In genomic region chr20:33674294-33675126, GRCh38 we compare ENCODE assay signal across 2 cellular contexts.
A peak's percentile ranks its signal among the peaks of the same experiment; 100 is the strongest.
TF ChIP-seq lines count a peak whose summit lies in the region.

Gene NECAB3, minus strand, starts transcription at chr20:33674428. Its CDS starts 76 bp downstream, at chr20:33674352.

TF ChIP-seq in GM23338, 12 proteins besides CTCF, POLR2A, EP300 and RAD21 (continued from another document):
- no peak for TF ChIP-seq REST (IDR thresholded peaks at IDR 0.05; ENCODE audit: unreplicated experiment)
- TF ChIP-seq POLR2AphosphoS5 (IDR thresholded peaks at IDR 0.05; ENCODE audit: low read depth), result peak; percentile 54; the same call in 1 of the 2 replicates
- no peak for TF ChIP-seq ETS1 (IDR thresholded peaks at IDR 0.05)
- no peak for TF ChIP-seq CREB1 (CRISPR knock-in tag; IDR thresholded peaks at IDR 0.05; ENCODE audit: low read depth)

TF ChIP-seq in GM12878, 131 proteins besides CTCF, POLR2A, EP300 and RAD21 (continued from another document and continues in another):
- TF ChIP-seq E2F8 (IDR thresholded peaks at IDR 0.05; ENCODE audit: low read depth, partially characterized antibody) (no peak), MTA2 (IDR thresholded peaks at IDR 0.05; ENCODE audit: low read depth) (no peak), SMAD1 (IDR thresholded peaks at IDR 0.05; ENCODE audit: low read depth, partially characterized antibody) (no peak), TCF12 (IDR thresholded peaks at IDR 0.05; ENCODE audit: low read depth, low read length) (no peak), MTA3 (IDR thresholded peaks at IDR 0.05; ENCODE audit: borderline replicate concordance, low read length) (0 out of 2 replicates have a peak, but pooled peaks have one; percentile 58), CEBPB (IDR thresholded peaks at IDR 0.05; ENCODE audit: borderline replicate concordance in 1 of 2, low read depth in 2 of 2, low read length in 2 of 2) (no peak), ZSCAN29 (IDR thresholded peaks at IDR 0.05) (no peak), FOXM1 (IDR thresholded peaks at IDR 0.05; ENCODE audit: low read depth, low read length) (no peak), RFX5 (IDR thresholded peaks at IDR 0.05; ENCODE audit: low read depth, low read length) (no peak), RUNX3 (IDR thresholded peaks at IDR 0.05; ENCODE audit: low read length) (peak; percentile 29; the same call in 1 of the 2 replicates), HDAC2 (IDR thresholded peaks at IDR 0.05) (no peak), ESRRA (IDR thresholded peaks at IDR 0.05; ENCODE audit: low read length) (no peak), BCLAF1 (IDR thresholded peaks at IDR 0.05) (no peak), ATF2 (IDR thresholded peaks at IDR 0.05; ENCODE audit: low read length) (no peak), EGR1 (IDR thresholded peaks at IDR 0.05; ENCODE audit: borderline replicate concordance in 1 of 2, low read depth in 2 of 2, low read length in 2 of 2) (peak in 1 of 2 experiments; percentile 92; a peak in 2 of 3 replicates), PRDM15 (CRISPR knock-in tag; IDR thresholded peaks at IDR 0.05) (no peak), SKIL (IDR thresholded peaks at IDR 0.05; ENCODE audit: low read depth, poor library complexity, severe bottlenecking) (no peak), BCL3 (IDR thresholded peaks at IDR 0.05; ENCODE audit: borderline replicate concordance, insufficient read depth, low read depth, low read length, poor library complexity, severe bottlenecking) (peak; percentile 82), DPF2 (IDR thresholded peaks at IDR 0.05) (0 out of 2 replicates have a peak, but pooled peaks have one; percentile 49), ZNF217 (IDR thresholded peaks at IDR 0.05) (no peak), WRNIP1 (IDR thresholded peaks at IDR 0.05; ENCODE audit: borderline replicate concordance, low read depth, low read length) (no peak), POLR2AphosphoS2 (IDR thresholded peaks at IDR 0.05; ENCODE audit: low read depth, low read length) (no peak), TCF7 (IDR thresholded peaks at IDR 0.05; ENCODE audit: borderline replicate concordance) (no peak), NFYA (IDR thresholded peaks at IDR 0.05; ENCODE audit: borderline replicate concordance, low read depth, low read length) (no peak), SIX5 (IDR thresholded peaks at IDR 0.05; ENCODE audit: low read depth, low read length, severe bottlenecking) (no peak), NRF1 (conservative IDR thresholded peaks at IDR 0.05; ENCODE audit: low read depth, low read length) (no peak), MAX (IDR thresholded peaks at IDR 0.05; ENCODE audit: low read depth, low read length) (no peak), ZBTB40 (IDR thresholded peaks at IDR 0.05; ENCODE audit: borderline replicate concordance) (no peak), TARDBP (IDR thresholded peaks at IDR 0.05; ENCODE audit: borderline replicate concordance) (peak; percentile 27; the same call in 1 of the 2 replicates), NKRF (conservative IDR thresholded peaks at IDR 0.05) (0 out of 2 replicates have a peak, but pooled peaks have one; percentile 45)
